1 cellular context compared by ENCODE assay signal in the genomic region with DNA sequence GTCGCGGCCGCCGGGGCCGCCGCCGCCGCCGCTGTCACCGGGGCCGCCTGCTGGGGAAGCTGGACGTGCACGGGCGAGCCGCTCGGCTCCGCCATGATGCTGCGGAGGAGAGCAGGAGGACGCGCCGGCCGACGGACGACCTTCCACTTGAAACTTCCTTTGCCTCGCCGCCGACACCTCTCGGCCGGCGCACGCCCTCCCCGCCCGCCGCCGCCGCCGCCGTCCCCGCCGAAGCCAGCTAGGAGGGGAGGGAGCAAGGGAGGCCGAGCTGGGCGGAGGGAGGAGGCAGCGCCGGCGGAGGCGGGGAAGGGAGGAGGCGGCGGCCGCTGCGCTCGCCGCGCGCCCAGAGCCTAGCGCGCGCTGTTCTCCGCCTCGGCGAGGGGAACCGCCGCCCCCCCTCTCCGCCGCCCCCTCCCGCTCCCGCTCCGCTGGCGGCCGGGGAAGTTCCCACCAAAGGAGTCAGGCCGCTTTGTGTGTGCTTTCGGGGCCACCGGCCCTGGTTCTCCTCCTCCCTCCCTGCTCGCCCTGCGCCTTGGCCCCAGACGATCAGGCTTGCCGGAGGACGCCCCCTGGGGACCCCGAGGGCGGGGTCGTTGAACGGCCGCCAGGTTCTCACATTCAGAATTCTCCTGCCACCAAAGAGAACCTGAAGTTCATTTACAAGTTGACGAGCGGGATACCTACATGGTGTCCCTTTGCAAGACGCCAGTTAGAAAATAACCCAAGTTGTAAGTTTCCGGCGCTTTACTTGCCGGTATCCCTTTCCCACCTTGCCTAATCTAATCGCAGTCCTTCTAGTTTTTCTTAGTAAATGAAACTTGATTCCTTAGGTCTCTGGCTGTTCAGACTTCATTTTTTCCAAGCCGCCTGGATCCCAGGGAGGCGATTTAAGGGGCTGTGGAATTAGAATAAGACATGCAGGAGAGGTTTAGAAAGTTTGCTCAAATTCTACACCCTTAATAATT.
A peak's percentile ranks its signal among the peaks of the same experiment; 100 is the strongest.
TF ChIP-seq lines count a peak whose summit lies in the region.

A gene (minus strand): TSS at position 255 of the 965 bp plus-strand sequence. CDS start 160 bp downstream, at position 95.

TF ChIP-seq in H1, 55 proteins besides CTCF, POLR2A, EP300 and RAD21 (continued from another document):
- TF ChIP-seq KDM1A (IDR thresholded peaks at IDR 0.05; ENCODE audit: borderline replicate concordance, low read length) (peak; percentile 55; the same call in 1 of the 2 replicates), TBP (IDR thresholded peaks at IDR 0.05; ENCODE audit: low read depth, low read length) (0 out of 2 replicates have a peak, but pooled peaks have one; percentile 38), TAF1 (IDR thresholded peaks at IDR 0.05; ENCODE audit: low read depth, low read length) (peak; percentile 57), KDM4A (IDR thresholded peaks at IDR 0.05; ENCODE audit: low read depth, low read length, severe bottlenecking) (peak; percentile 76)
- TF ChIP-seq, protein P1, sequence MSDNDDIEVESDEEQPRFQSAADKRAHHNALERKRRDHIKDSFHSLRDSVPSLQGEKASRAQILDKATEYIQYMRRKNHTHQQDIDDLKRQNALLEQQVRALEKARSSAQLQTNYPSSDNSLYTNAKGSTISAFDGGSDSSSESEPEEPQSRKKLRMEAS (IDR thresholded peaks at IDR 0.05) = no peak; the same call in 1 of the 2 replicates
